ENCODE assay signal across 17 cellular contexts in genomic region chr15:100206643-100207042, GRCh38.
DNase-seq lines count a peak whose midpoint lies in the region; ATAC-seq and TF ChIP-seq lines count a peak whose summit lies in the region.
"Had no signal": no experiment of that assay in that cellular context is flagged by ENCODE, and none has a peak within 500 bp of the region (broad histone marks: within the 10 kb centered on the region; RNA-seq: fewer than 3 reads in every experiment).

No MANE protein-coding gene starts in this region.

- intact Hi-C loops in head of caudate nucleus (cut with DNase I) = no loop called here
- intact Hi-C loops in mucosa of descending colon (cut with DNase I, micrococcal nuclease) = no loop called here
- intact Hi-C loops in testis (cut with DNase I; ENCODE audit: low total_unique reads) = no loop called here
- intact Hi-C loops in left colon (cut with DNase I, micrococcal nuclease) = no loop called here

- H3K14ac ChIP-seq in trophoblast cell (ENCODE audit: low read length) = no peak overlapping the region

- TF ChIP-seq CTCF in type B pancreatic cell (conservative IDR thresholded peaks at IDR 0.05) (no peak), mucosa of descending colon (IDR thresholded peaks at IDR 0.05) (no peak), testis (IDR thresholded peaks at IDR 0.05) (no peak)

- no peaks in the 10 kb centered on the region for H3K36me3 ChIP-seq in SJCRH30
- no peaks in the 10 kb centered on the region for H3K36me3 ChIP-seq in trophoblast cell (ENCODE audit: control insufficient read depth in 1 of 2, insufficient read depth in 2 of 2, low read length in 2 of 2)
- H3K36me3 ChIP-seq in mucosa of descending colon (ENCODE audit: low read depth) = no peaks in the 10 kb centered on the region
- H3K36me3 ChIP-seq in testis (ENCODE audit: low read depth, missing control alignments) = no peaks in the 10 kb centered on the region
- H3K36me3 ChIP-seq: Peyer's patch had no signal

- no peak overlapping the region for H2AK5ac ChIP-seq in trophoblast cell (ENCODE audit: low read length)

- H3K9me3 ChIP-seq in SJCRH30 (replicated peaks) (no peaks in the 10 kb centered on the region), trophoblast cell (ENCODE audit: insufficient read depth, low read depth, low read length) (no peaks in the 10 kb centered on the region), mucosa of descending colon (no peaks in the 10 kb centered on the region), testis (no peaks in the 10 kb centered on the region)
- H3K9me3 ChIP-seq: Peyer's patch had no signal

- H2BK120ac ChIP-seq in trophoblast cell (ENCODE audit: insufficient read depth, low read length, poor library complexity) = no peak overlapping the region

- no peak overlapping the region for H3K4ac ChIP-seq in trophoblast cell (ENCODE audit: low read depth, low read length)

- no peak overlapping the region for H4K12ac ChIP-seq in trophoblast cell (ENCODE audit: low read depth, low read length)

- H3K79me2 ChIP-seq in trophoblast cell (ENCODE audit: control insufficient read depth, insufficient read depth, low read length, poor library complexity) = no peaks in the 10 kb centered on the region

- H4K91ac ChIP-seq in trophoblast cell (ENCODE audit: low read depth, low read length) = no peak overlapping the region

- H3K27me3 ChIP-seq in SJCRH30 = no peaks in the 10 kb centered on the region
- no peaks in the 10 kb centered on the region for H3K27me3 ChIP-seq in trophoblast cell (ENCODE audit: insufficient read depth, low read length)
- H3K27me3 ChIP-seq in testis = no peaks in the 10 kb centered on the region
- H3K27me3 ChIP-seq: Peyer's patch had no signal

- no peak overlapping the region for H3K4me2 ChIP-seq in trophoblast cell (ENCODE audit: low read length)

- H2BK12ac ChIP-seq in trophoblast cell (ENCODE audit: low read length) = no peak overlapping the region

- H3K36me3 Mint-ChIP-seq in type B pancreatic cell = peaks cover 6% of the 10 kb centered on the region

- peak overlapping the region; percentile 93 for H3K27ac Mint-ChIP-seq in type B pancreatic cell
- H3K27ac Mint-ChIP-seq: CD4-positive, alpha-beta T cell had no signal

- WGBS in trophoblast cell (ENCODE audit: extremely low coverage, insufficient coverage, insufficient read length) = no CpG with 5 or more reads among the region's 7 CpGs
- WGBS in testis, 2 donors = 78 to 81% methylated on average over 7 of the region's 7 CpGs

- H2AFZ ChIP-seq in trophoblast cell (ENCODE audit: insufficient read depth, low read length, poor library complexity) = no peak overlapping the region

- ATAC-seq in GM21447 (IDR thresholded peaks at IDR 0.05; ENCODE audit: unreplicated experiment) = no peak
- no peak for ATAC-seq in mucosa of descending colon
- ATAC-seq in left colon = no peak
- ATAC-seq: HCT116 had no signal

- no peak overlapping the region for H3K4me3 ChIP-seq in SJCRH30
- no peak overlapping the region for H3K4me3 ChIP-seq in trophoblast cell (ENCODE audit: low read depth, low read length)
- H3K4me3 ChIP-seq in mucosa of descending colon = no peak overlapping the region
- no peak overlapping the region for H3K4me3 ChIP-seq in testis
- H3K4me3 ChIP-seq: Peyer's patch had no signal

- H3K27ac ChIP-seq in SJCRH30 (peak overlapping the region; percentile 22; the same call in 1 of the 2 replicates), trophoblast cell (ENCODE audit: low read depth, low read length) (no peak overlapping the region), testis (no peak overlapping the region)

- H3K4me1 ChIP-seq in SJCRH30 (peaks cover 11% of the 10 kb centered on the region; the same call in 1 of the 2 replicates), trophoblast cell (ENCODE audit: control insufficient read depth in 1 of 2, insufficient read depth in 2 of 2, low read length in 2 of 2) (peaks cover 10 to 19% of the 10 kb centered on the region in 2 experiments), mucosa of descending colon (ENCODE audit: low read depth) (peaks cover 20% of the 10 kb centered on the region), testis (no peaks in the 10 kb centered on the region)

- H3K9me3 Mint-ChIP-seq in type B pancreatic cell = no peaks in the 10 kb centered on the region
- H3K9me3 Mint-ChIP-seq: CD4-positive, alpha-beta T cell had no signal

- no peaks in the 10 kb centered on the region for H3K27me3 Mint-ChIP-seq in type B pancreatic cell
- H3K27me3 Mint-ChIP-seq: CD4-positive, alpha-beta T cell had no signal

- peak in 1 of 2 experiments; percentile 22 for DNase-seq in SJCRH30
- DNase-seq in head of caudate nucleus = peak in 36 of 42 donors; percentile 9 to 69 (median 38)
- DNase-seq in trophoblast cell = peak; percentile 14 to 27
- no peak for DNase-seq in type B pancreatic cell (ENCODE audit: extremely low spot score, unreplicated experiment)
- no peak for DNase-seq in mucosa of descending colon
- DNase-seq in testis = no peak
- DNase-seq in left colon = no peak
- DNase-seq: AML-193; CD4-positive, alpha-beta T cell; DMS153; GDM1; NCI-H1092 treated with DMSO at 0.1 percent for 48 hours; NCI-H2081; NK-92 treated with Interleukin-12 subunit alpha and Interleukin-12 subunit beta, amount 100 ng/mL, for 24 hours had no signal

- TF ChIP-seq POLR2A in testis (IDR thresholded peaks at IDR 0.05) = no peak

- H3K79me1 ChIP-seq in trophoblast cell (ENCODE audit: low read length) = no peaks in the 10 kb centered on the region

- H2BK5ac ChIP-seq in trophoblast cell (ENCODE audit: low read depth, low read length, poor library complexity) = no peak overlapping the region

- peaks cover 34% of the 10 kb centered on the region for H3K4me1 Mint-ChIP-seq in type B pancreatic cell (ENCODE audit: unreplicated experiment)

- H3K23ac ChIP-seq in trophoblast cell (ENCODE audit: low read length) = no peak overlapping the region

- H4K8ac ChIP-seq in trophoblast cell (ENCODE audit: low read depth, low read length) = no peak overlapping the region

- no peak overlapping the region for H3K18ac ChIP-seq in trophoblast cell (ENCODE audit: low read length)

- no peak overlapping the region for H3K9ac ChIP-seq in trophoblast cell (ENCODE audit: low read length)

- H3K4me3 Mint-ChIP-seq in type B pancreatic cell = peak overlapping the region; percentile 66
- H3K4me3 Mint-ChIP-seq: CD4-positive, alpha-beta T cell had no signal

Comparison
In these comparisons a context has a peak if more than half of its experiments do, and no peak if none do; other contexts are left out.
1. DNase-seq: peak in head of caudate nucleus (36 of 42) and trophoblast cell (2 of 2); none in type B pancreatic cell (single experiment), mucosa of descending colon (0 of 3), testis (single experiment) and left colon (0 of 2).